In genomic region chr7:105874055-105874454, GRCh38 we compare ENCODE assay signal across 21 cellular contexts. TPM values are rescaled to one million over a fixed set of nuclear protein-coding genes. Genes with fewer than 3 reads are reported as not detected.
A peak's percentile ranks its signal among the peaks of the same experiment; 100 is the strongest.
DNase-seq lines count a peak whose midpoint lies in the region; ATAC-seq and TF ChIP-seq lines count a peak whose summit lies in the region.
"Had no signal": no experiment of that assay in that cellular context is flagged by ENCODE, and none has a peak within 500 bp of the region (broad histone marks: within the 10 kb centered on the region; RNA-seq: fewer than 3 reads in every experiment).

No MANE protein-coding gene starts in this region.

- no peaks in the 10 kb centered on the region for H3K27me3 ChIP-seq in CD8-positive, alpha-beta T cell (ENCODE audit: insufficient read depth, low read length)
- H3K27me3 ChIP-seq in esophagus squamous epithelium, result no peaks in the 10 kb centered on the region

- H3K4me1 ChIP-seq in CD8-positive, alpha-beta T cell (ENCODE audit: insufficient read depth, low read length), result peaks cover 35% of the 10 kb centered on the region
- peaks cover 5 to 37% (median 20%) of the 10 kb centered on the region in 3 donors for H3K4me1 ChIP-seq in esophagus squamous epithelium

- H3K4me3 Mint-ChIP-seq in activated naive CD4-positive, alpha-beta T cell treated with anti-CD3 and anti-CD28 coated beads for 36 hours, result no peak overlapping the region
- no peak overlapping the region for H3K4me3 Mint-ChIP-seq in activated naive CD4-positive, alpha-beta T cell treated with anti-CD3 and anti-CD28 coated beads, Interleukin-2, amount 10 ng/mL, durations not matched to agents 7 days and 5 days
- no peak overlapping the region for H3K4me3 Mint-ChIP-seq in CD8-positive, alpha-beta T cell
- peak overlapping the region; percentile 8 for H3K4me3 Mint-ChIP-seq in activated naive CD8-positive, alpha-beta T cell treated with anti-CD3 and anti-CD28 coated beads, Interleukin-2, amount 50 U/mL, for 24 hours
- peak overlapping the region; percentile 7 for H3K4me3 Mint-ChIP-seq in stimulated activated naive CD8-positive, alpha-beta T cell treated with anti-CD3 and anti-CD28 coated beads, Interleukin-15, Interleukin-2, amounts not matched to agents 100 ng/mL and 50 ng/mL, for 24 hours

- H3K27me3 Mint-ChIP-seq in activated naive CD4-positive, alpha-beta T cell treated with anti-CD3 and anti-CD28 coated beads for 36 hours (ENCODE audit: low read depth), result no peaks in the 10 kb centered on the region
- peaks cover 24% of the 10 kb centered on the region for H3K27me3 Mint-ChIP-seq in activated naive CD4-positive, alpha-beta T cell treated with anti-CD3 and anti-CD28 coated beads, Interleukin-2, amount 10 ng/mL, durations not matched to agents 7 days and 5 days
- no peaks in the 10 kb centered on the region for H3K27me3 Mint-ChIP-seq in CD8-positive, alpha-beta T cell (ENCODE audit: low read depth)
- H3K27me3 Mint-ChIP-seq in activated naive CD8-positive, alpha-beta T cell treated with anti-CD3 and anti-CD28 coated beads, Interleukin-2, amount 50 U/mL, for 24 hours, result peaks cover 14% of the 10 kb centered on the region
- H3K27me3 Mint-ChIP-seq in stimulated activated naive CD8-positive, alpha-beta T cell treated with anti-CD3 and anti-CD28 coated beads, Interleukin-15, Interleukin-2, amounts not matched to agents 100 ng/mL and 50 ng/mL, for 24 hours, result peaks cover 8% of the 10 kb centered on the region

- no peak for TF ChIP-seq POLR2A in esophagus squamous epithelium (IDR thresholded peaks at IDR 0.05)

- 87 to 93% methylated on average over 6 of the region's 6 CpGs for WGBS in esophagus squamous epithelium, 2 donors

- no peaks in the 10 kb centered on the region for H3K36me3 Mint-ChIP-seq in activated naive CD4-positive, alpha-beta T cell treated with anti-CD3 and anti-CD28 coated beads for 36 hours (ENCODE audit: low read depth)
- peaks cover 16% of the 10 kb centered on the region for H3K36me3 Mint-ChIP-seq in activated naive CD4-positive, alpha-beta T cell treated with anti-CD3 and anti-CD28 coated beads, Interleukin-2, amount 10 ng/mL, durations not matched to agents 7 days and 5 days
- peaks cover 19% of the 10 kb centered on the region for H3K36me3 Mint-ChIP-seq in CD8-positive, alpha-beta T cell
- peaks cover 2% of the 10 kb centered on the region for H3K36me3 Mint-ChIP-seq in activated naive CD8-positive, alpha-beta T cell treated with anti-CD3 and anti-CD28 coated beads, Interleukin-2, amount 50 U/mL, for 24 hours (ENCODE audit: low read depth)
- H3K36me3 Mint-ChIP-seq in stimulated activated naive CD8-positive, alpha-beta T cell treated with anti-CD3 and anti-CD28 coated beads, Interleukin-15, Interleukin-2, amounts not matched to agents 100 ng/mL and 50 ng/mL, for 24 hours (ENCODE audit: low read depth), result peaks cover 5% of the 10 kb centered on the region

- CTCF ChIA-PET in activated naive CD4-positive, alpha-beta T cell treated with anti-CD3 and anti-CD28 coated beads for 36 hours (lab: Charles Lee), result interaction anchor here (0.9 to 2.0 kb wide), 2 partner anchors 74 to 114 kb away, joined by 4 to 6 read pairs; no protein-coding TSS in a partner anchor
- CTCF ChIA-PET in activated naive CD4-positive, alpha-beta T cell treated with anti-CD3 and anti-CD28 coated beads, Interleukin-2, amount 10 ng/mL, durations not matched to agents 7 days and 5 days (lab: Charles Lee), result interaction anchor here (1.0 kb wide), 1 partner anchor 113 kb away, joined by 3 read pairs; no protein-coding TSS in a partner anchor
- CTCF ChIA-PET in CD8-positive, alpha-beta T cell (lab: Charles Lee), result interaction anchor here (0.9 to 1.9 kb wide), 3 partner anchors 13 to 217 kb away, joined by 3 to 5 read pairs (median 4); no protein-coding TSS in a partner anchor

- DNase-seq in activated naive CD4-positive, alpha-beta T cell treated with anti-CD3 and anti-CD28 coated beads for 36 hours, result peak; percentile 40
- DNase-seq in activated naive CD4-positive, alpha-beta T cell treated with anti-CD3 and anti-CD28 coated beads, Interleukin-2, amount 10 ng/mL, durations not matched to agents 7 days and 5 days, result no peak
- DNase-seq in CD8-positive, alpha-beta T cell, result no peak
- DNase-seq in activated naive CD8-positive, alpha-beta T cell treated with anti-CD3 and anti-CD28 coated beads, Interleukin-2, amount 50 U/mL, for 24 hours, result no peak
- no peak for DNase-seq in cerebellar nuclear complex (lab: John Stamatoyannopoulos, UW)
- DNase-seq in esophagus squamous epithelium (lab: John Stamatoyannopoulos, UW), result no peak
- DNase-seq: AML-193, DMS153, GDM1, H9, IMR-90, NCI-H1417, NCI-H187, NCI-H2107, NCI-H226, NCI-H524, NCI-H82, RPMI8226, SHP77 treated with DMSO at 0.1 percent for 48 hours had no signal

- no peak overlapping the region for H3K27ac Mint-ChIP-seq in activated naive CD4-positive, alpha-beta T cell treated with anti-CD3 and anti-CD28 coated beads for 36 hours
- H3K27ac Mint-ChIP-seq in activated naive CD4-positive, alpha-beta T cell treated with anti-CD3 and anti-CD28 coated beads, Interleukin-2, amount 10 ng/mL, durations not matched to agents 7 days and 5 days, result no peak overlapping the region
- H3K27ac Mint-ChIP-seq in CD8-positive, alpha-beta T cell, result peak overlapping the region; percentile 43
- H3K27ac Mint-ChIP-seq in activated naive CD8-positive, alpha-beta T cell treated with anti-CD3 and anti-CD28 coated beads, Interleukin-2, amount 50 U/mL, for 24 hours, result peak overlapping the region; percentile 36
- H3K27ac Mint-ChIP-seq in stimulated activated naive CD8-positive, alpha-beta T cell treated with anti-CD3 and anti-CD28 coated beads, Interleukin-15, Interleukin-2, amounts not matched to agents 100 ng/mL and 50 ng/mL, for 24 hours, result peak overlapping the region; percentile 57

- H3K4me1 Mint-ChIP-seq in activated naive CD4-positive, alpha-beta T cell treated with anti-CD3 and anti-CD28 coated beads for 36 hours (ENCODE audit: low read depth), result peaks cover 52% of the 10 kb centered on the region
- H3K4me1 Mint-ChIP-seq in activated naive CD4-positive, alpha-beta T cell treated with anti-CD3 and anti-CD28 coated beads, Interleukin-2, amount 10 ng/mL, durations not matched to agents 7 days and 5 days, result peaks cover 40% of the 10 kb centered on the region
- H3K4me1 Mint-ChIP-seq in CD8-positive, alpha-beta T cell (ENCODE audit: low read depth), result peaks cover 54% of the 10 kb centered on the region
- peaks cover 51% of the 10 kb centered on the region for H3K4me1 Mint-ChIP-seq in activated naive CD8-positive, alpha-beta T cell treated with anti-CD3 and anti-CD28 coated beads, Interleukin-2, amount 50 U/mL, for 24 hours
- peaks cover 52% of the 10 kb centered on the region for H3K4me1 Mint-ChIP-seq in stimulated activated naive CD8-positive, alpha-beta T cell treated with anti-CD3 and anti-CD28 coated beads, Interleukin-15, Interleukin-2, amounts not matched to agents 100 ng/mL and 50 ng/mL, for 24 hours (ENCODE audit: low read depth)

- H3K9me3 ChIP-seq in CD8-positive, alpha-beta T cell (ENCODE audit: low read length), result no peaks in the 10 kb centered on the region
- no peaks in the 10 kb centered on the region for H3K9me3 ChIP-seq in esophagus squamous epithelium

- no peaks in the 10 kb centered on the region for H3K9me3 Mint-ChIP-seq in activated naive CD4-positive, alpha-beta T cell treated with anti-CD3 and anti-CD28 coated beads for 36 hours
- no peaks in the 10 kb centered on the region for H3K9me3 Mint-ChIP-seq in activated naive CD4-positive, alpha-beta T cell treated with anti-CD3 and anti-CD28 coated beads, Interleukin-2, amount 10 ng/mL, durations not matched to agents 7 days and 5 days
- no peaks in the 10 kb centered on the region for H3K9me3 Mint-ChIP-seq in CD8-positive, alpha-beta T cell
- no peaks in the 10 kb centered on the region for H3K9me3 Mint-ChIP-seq in activated naive CD8-positive, alpha-beta T cell treated with anti-CD3 and anti-CD28 coated beads, Interleukin-2, amount 50 U/mL, for 24 hours
- no peaks in the 10 kb centered on the region for H3K9me3 Mint-ChIP-seq in stimulated activated naive CD8-positive, alpha-beta T cell treated with anti-CD3 and anti-CD28 coated beads, Interleukin-15, Interleukin-2, amounts not matched to agents 100 ng/mL and 50 ng/mL, for 24 hours
- H3K9me3 Mint-ChIP-seq: H9 had no signal

- no peak for TF ChIP-seq CTCF in CD8-positive, alpha-beta T cell (IDR thresholded peaks at IDR 0.05)
- no peak for TF ChIP-seq CTCF in esophagus squamous epithelium (IDR thresholded peaks at IDR 0.05)

- H3K36me3 ChIP-seq in CD8-positive, alpha-beta T cell (ENCODE audit: insufficient read depth, low read length), result no peaks in the 10 kb centered on the region
- peaks cover 0 to 8% (median 0%) of the 10 kb centered on the region in 3 donors for H3K36me3 ChIP-seq in esophagus squamous epithelium

- POLR2A ChIA-PET in CD8-positive, alpha-beta T cell (lab: Charles Lee), result interaction anchor here (0.6 kb wide), 2 partner anchors 49 to 117 kb away, joined by 3 to 5 read pairs; no protein-coding TSS in a partner anchor

- no peak overlapping the region for H3K4me3 ChIP-seq in CD8-positive, alpha-beta T cell (ENCODE audit: low read depth, low read length)
- no peak overlapping the region for H3K4me3 ChIP-seq in esophagus squamous epithelium

- intact Hi-C loops in activated naive CD4-positive, alpha-beta T cell treated with anti-CD3 and anti-CD28 coated beads for 36 hours (cut with micrococcal nuclease), result loop anchor here (1.0 to 5.0 kb wide), 2 partner anchors 65 to 993 kb away; partner anchors contain the start of gene PIK3CG
- intact Hi-C loops in CD8-positive, alpha-beta T cell (cut with DNase I, micrococcal nuclease), result loop anchor here (10.0 kb wide), 2 partner anchors 349 to 411 kb away; partner anchors contain the start of genes NAMPT (in 2 of the 2) and PUS7 (in 1 of the 2)
- intact Hi-C loops in esophagus squamous epithelium (cut with DNase I), result loop anchor here (10.0 kb wide), 1 partner anchor 109 kb away; no protein-coding TSS in a partner anchor

- H3K27ac ChIP-seq in CD8-positive, alpha-beta T cell (ENCODE audit: low read depth, low read length), result no peak overlapping the region
- H3K27ac ChIP-seq in esophagus squamous epithelium, result no peak overlapping the region
- H3K27ac ChIP-seq: C4-2B had no signal

- no peak for ATAC-seq in CD8-positive, alpha-beta T cell
- ATAC-seq in activated naive CD8-positive, alpha-beta T cell treated with anti-CD3 and anti-CD28 coated beads, Interleukin-2, amount 50 U/mL, for 24 hours, result peak; percentile 67

RNA-seq across cellular contexts. Expression of gene ATXN7L1, which starts 2.3 kb away (rescaled TPM):
- 1 to 10 TPM; 8.8 to 9.2 TPM for total RNA-seq in activated naive CD4-positive, alpha-beta T cell treated with anti-CD3 and anti-CD28 coated beads for 36 hours
- 10 to 100 TPM; 17.0 to 18.5 TPM for total RNA-seq in CD8-positive, alpha-beta T cell
- 10 to 100 TPM in 3 of 4 donors, 1 to 10 TPM in 1; 8.0 to 14.1 (median 10.6) TPM for total RNA-seq in esophagus squamous epithelium

Comparison
In these comparisons a context has a peak if more than half of its experiments do, and no peak if none do; other contexts are left out.
1. H3K27ac Mint-ChIP-seq: peak in CD8-positive, alpha-beta T cell (single experiment), activated naive CD8-positive, alpha-beta T cell treated with anti-CD3 and anti-CD28 coated beads, Interleukin-2, amount 50 U/mL, for 24 hours (single experiment) and stimulated activated naive CD8-positive, alpha-beta T cell treated with anti-CD3 and anti-CD28 coated beads, Interleukin-15, Interleukin-2, amounts not matched to agents 100 ng/mL and 50 ng/mL, for 24 hours (single experiment); none in activated naive CD4-positive, alpha-beta T cell treated with anti-CD3 and anti-CD28 coated beads for 36 hours (single experiment) and activated naive CD4-positive, alpha-beta T cell treated with anti-CD3 and anti-CD28 coated beads, Interleukin-2, amount 10 ng/mL, durations not matched to agents 7 days and 5 days (single experiment).
2. H3K4me3 Mint-ChIP-seq: peak in activated naive CD8-positive, alpha-beta T cell treated with anti-CD3 and anti-CD28 coated beads, Interleukin-2, amount 50 U/mL, for 24 hours (single experiment) and stimulated activated naive CD8-positive, alpha-beta T cell treated with anti-CD3 and anti-CD28 coated beads, Interleukin-15, Interleukin-2, amounts not matched to agents 100 ng/mL and 50 ng/mL, for 24 hours (single experiment); none in activated naive CD4-positive, alpha-beta T cell treated with anti-CD3 and anti-CD28 coated beads for 36 hours (single experiment), activated naive CD4-positive, alpha-beta T cell treated with anti-CD3 and anti-CD28 coated beads, Interleukin-2, amount 10 ng/mL, durations not matched to agents 7 days and 5 days (single experiment) and CD8-positive, alpha-beta T cell (single experiment).